Comparison of ENCODE assay signal across 10 cellular contexts in the genomic region with DNA sequence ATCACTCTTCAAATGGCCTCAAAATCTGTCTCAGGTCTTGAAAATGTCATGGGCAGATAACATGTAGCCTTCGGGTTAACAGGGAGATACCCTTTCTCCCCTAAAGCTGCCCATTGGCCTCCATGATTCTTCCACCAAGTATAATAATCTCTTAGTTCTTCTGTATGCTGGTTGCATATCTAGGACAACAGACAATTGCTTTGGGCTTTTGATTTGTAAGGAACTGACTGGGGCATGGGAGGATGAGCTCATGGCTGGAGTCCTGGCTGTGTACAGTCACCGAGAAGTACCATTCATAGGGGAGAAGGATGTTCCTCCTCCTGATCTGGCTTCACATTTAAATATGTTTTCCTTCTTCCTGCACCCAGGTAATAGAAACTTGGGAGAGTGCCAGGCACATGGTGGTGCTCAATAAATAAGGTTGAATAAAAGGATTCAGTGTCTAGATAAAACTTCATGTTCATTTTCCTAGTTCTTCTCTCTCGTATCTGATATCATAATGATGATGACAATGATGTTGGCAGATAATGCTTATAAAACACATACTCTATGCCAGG. TPM values are rescaled to one million over a fixed set of nuclear protein-coding genes. Genes with fewer than 3 reads are reported as not detected.
A peak's percentile ranks its signal among the peaks of the same experiment; 100 is the strongest.
DNase-seq lines count a peak whose midpoint lies in the region; ATAC-seq and TF ChIP-seq lines count a peak whose summit lies in the region.
"Had no signal": no experiment of that assay in that cellular context is flagged by ENCODE, and none has a peak within 500 bp of the region (broad histone marks: within the 10 kb centered on the region; RNA-seq: fewer than 3 reads in every experiment).

No MANE protein-coding gene starts in this region.

- H3K4me2 ChIP-seq in OCI-LY3 (ENCODE audit: low read length), result peak overlapping the region; percentile 100

- no peak for TF ChIP-seq POLR2A in esophagus muscularis mucosa (IDR thresholded peaks at IDR 0.05; ENCODE audit: low read depth)

- H3K27ac ChIP-seq in OCI-LY3 (ENCODE audit: low read length) (peak overlapping the region; percentile 71; the same call in 1 of the 2 replicates), esophagus muscularis mucosa (replicated peaks in 1 of 4) (no peak overlapping the region)

- no peak for ATAC-seq in HG02759 (IDR thresholded peaks at IDR 0.05; ENCODE audit: unreplicated experiment)
- ATAC-seq: left lobe of liver had no signal

- peak; percentile 41 for DNase-seq in NCI-H2196 (lab: John Stamatoyannopoulos, UW; ENCODE audit: unreplicated experiment)
- no peak for DNase-seq in NCI-H2196 treated with DMSO at 0.1 percent for 48 hours (lab: John Stamatoyannopoulos, UW; ENCODE audit: unreplicated experiment)
- peak; percentile 24 for DNase-seq in esophagus muscularis mucosa (ENCODE audit: extremely low spot score)
- peak; percentile 81 for DNase-seq in putamen (ENCODE audit: low spot score)
- DNase-seq in NCI-H748 treated with DMSO at 0.1 percent for 48 hours (lab: John Stamatoyannopoulos, UW), result no peak
- no peak for DNase-seq in MV-4-11 (lab: John Stamatoyannopoulos, UW)
- DNase-seq: KG1 had no signal

- H3K4me3 ChIP-seq in OCI-LY3 (ENCODE audit: low read length) (peak overlapping the region; percentile 94), esophagus muscularis mucosa (no peak overlapping the region)

- H3K9ac ChIP-seq in OCI-LY3 (ENCODE audit: low read length), result no peak overlapping the region; the same call in 1 of the 2 replicates

- WGBS in esophagus muscularis mucosa, result 87% methylated on average over 3 of the region's 3 CpGs

- H3K79me2 ChIP-seq in OCI-LY3 (ENCODE audit: low read length), result peaks cover 13% of the 10 kb centered on the region

- no peak overlapping the region for H2AFZ ChIP-seq in OCI-LY3 (ENCODE audit: low read depth, low read length)

- intact Hi-C loops in esophagus muscularis mucosa (cut with DNase I), result no loop called here

- TF ChIP-seq EP300 in esophagus muscularis mucosa (IDR thresholded peaks at IDR 0.05), result no peak

- H4K20me1 ChIP-seq in OCI-LY3 (ENCODE audit: insufficient read depth, low read length), result no peaks in the 10 kb centered on the region

- H3K27me3 ChIP-seq in OCI-LY3 (ENCODE audit: low read depth, low read length), result peaks cover 37% of the 10 kb centered on the region
- peaks cover 0 to 20% (median 0%) of the 10 kb centered on the region in 4 donors for H3K27me3 ChIP-seq in esophagus muscularis mucosa

- H3K36me3 ChIP-seq in OCI-LY3 (replicated peaks; ENCODE audit: low read depth, low read length) (peaks cover 3% of the 10 kb centered on the region), esophagus muscularis mucosa (no peaks in the 10 kb centered on the region)

- H3K9me3 ChIP-seq in OCI-LY3 (ENCODE audit: insufficient read depth, low read length), result no peaks in the 10 kb centered on the region
- no peaks in the 10 kb centered on the region for H3K9me3 ChIP-seq in esophagus muscularis mucosa

- TF ChIP-seq CTCF in OCI-LY3 (IDR thresholded peaks at IDR 0.05; ENCODE audit: low read depth, low read length) (no peak), esophagus muscularis mucosa (IDR thresholded peaks at IDR 0.05) (no peak)

- H3K4me1 ChIP-seq in OCI-LY3 (ENCODE audit: low read length), result peaks cover 57% of the 10 kb centered on the region
- H3K4me1 ChIP-seq in esophagus muscularis mucosa, result peaks cover 6 to 49% (median 47%) of the 10 kb centered on the region in 4 donors

RNA-seq across cellular contexts. Expression of a gene that starts 2.8 kb away (rescaled TPM):
- total RNA-seq in esophagus muscularis mucosa, result 1 to 10 TPM; 3.8 to 7.5 (median 5.1) TPM

Comparison
In these comparisons a context has a peak if more than half of its experiments do, and no peak if none do; other contexts are left out.
1. DNase-seq: peak in NCI-H2196 (single experiment), esophagus muscularis mucosa (single experiment) and putamen (single experiment); none in NCI-H2196 treated with DMSO at 0.1 percent for 48 hours (single experiment), NCI-H748 treated with DMSO at 0.1 percent for 48 hours (single experiment) and MV-4-11 (single experiment).